Comparison of ENCODE assay signal across 1 cellular context in the genomic region with DNA sequence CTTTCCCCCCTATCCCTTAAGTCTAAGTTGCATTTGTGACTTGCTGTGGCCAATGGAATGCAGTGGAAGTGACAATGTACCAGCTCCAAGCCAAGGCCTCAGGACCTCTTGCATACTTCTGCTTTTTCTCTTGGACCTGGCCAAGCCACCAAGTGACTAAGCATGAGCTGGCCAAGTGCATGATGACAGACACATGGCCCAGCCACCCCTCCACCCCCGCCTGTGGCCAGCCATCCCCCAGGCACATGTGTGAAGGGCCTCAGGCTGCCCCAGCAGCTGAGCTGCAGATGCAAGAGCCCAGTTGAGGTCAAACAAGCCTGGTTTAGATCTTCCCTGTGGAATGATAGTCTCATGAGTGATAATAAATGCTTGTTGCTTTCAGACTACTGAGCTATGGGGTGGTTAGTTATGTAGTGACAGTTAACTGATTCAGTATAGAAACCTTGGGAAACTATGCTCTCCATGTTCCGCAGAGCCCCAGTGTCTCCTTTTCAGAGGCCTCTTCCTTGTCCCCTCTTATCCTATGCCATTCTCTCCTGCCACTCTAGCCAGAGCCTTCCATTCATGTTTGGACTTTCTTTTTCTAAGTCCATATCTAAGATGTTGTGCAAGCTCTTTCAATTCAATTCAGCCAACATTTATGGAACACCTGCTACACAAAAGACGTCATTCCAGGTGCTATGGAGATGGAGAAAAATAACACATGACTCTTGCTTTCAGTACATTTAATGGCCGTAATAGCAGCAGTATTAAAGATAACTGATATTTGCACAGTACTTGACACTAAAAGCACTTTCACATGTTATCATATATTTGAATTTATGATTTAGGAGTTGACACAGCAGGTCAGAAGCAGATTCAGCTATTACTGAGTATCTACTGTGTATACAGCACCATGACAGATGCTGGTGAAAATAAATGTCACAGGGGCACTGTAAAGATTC.
TF ChIP-seq lines count a peak whose summit lies in the region.

No MANE protein-coding gene starts in this region.

TF ChIP-seq in IMR-90, 13 proteins besides CTCF, POLR2A, EP300 and RAD21 (continued from another document):
- TF ChIP-seq MAZ (IDR thresholded peaks at IDR 0.05; ENCODE audit: borderline replicate concordance, low read depth, low read length) (peak; percentile 75; the same call in 1 of the 2 replicates), MXI1 (IDR thresholded peaks at IDR 0.05; ENCODE audit: borderline replicate concordance, low read depth, low read length) (peak; percentile 89; the same call in 1 of the 2 replicates), CHD1 (IDR thresholded peaks at IDR 0.05; ENCODE audit: low read depth, low read length) (no peak), MAFK (IDR thresholded peaks at IDR 0.05; ENCODE audit: low read depth, low read length) (no peak)
- TF ChIP-seq, protein P1, sequence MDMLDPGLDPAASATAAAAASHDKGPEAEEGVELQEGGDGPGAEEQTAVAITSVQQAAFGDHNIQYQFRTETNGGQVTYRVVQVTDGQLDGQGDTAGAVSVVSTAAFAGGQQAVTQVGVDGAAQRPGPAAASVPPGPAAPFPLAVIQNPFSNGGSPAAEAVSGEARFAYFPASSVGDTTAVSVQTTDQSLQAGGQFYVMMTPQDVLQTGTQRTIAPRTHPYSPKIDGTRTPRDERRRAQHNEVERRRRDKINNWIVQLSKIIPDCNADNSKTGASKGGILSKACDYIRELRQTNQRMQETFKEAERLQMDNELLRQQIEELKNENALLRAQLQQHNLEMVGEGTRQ (IDR thresholded peaks at IDR 0.05; ENCODE audit: low read depth, low read length), result 0 out of 2 replicates have a peak, but pooled peaks have one; percentile 43
TF ChIP-seq in IMR-90: peak in this region for 8.
